ENCODE assay signal across 8 cellular contexts in the genomic region with DNA sequence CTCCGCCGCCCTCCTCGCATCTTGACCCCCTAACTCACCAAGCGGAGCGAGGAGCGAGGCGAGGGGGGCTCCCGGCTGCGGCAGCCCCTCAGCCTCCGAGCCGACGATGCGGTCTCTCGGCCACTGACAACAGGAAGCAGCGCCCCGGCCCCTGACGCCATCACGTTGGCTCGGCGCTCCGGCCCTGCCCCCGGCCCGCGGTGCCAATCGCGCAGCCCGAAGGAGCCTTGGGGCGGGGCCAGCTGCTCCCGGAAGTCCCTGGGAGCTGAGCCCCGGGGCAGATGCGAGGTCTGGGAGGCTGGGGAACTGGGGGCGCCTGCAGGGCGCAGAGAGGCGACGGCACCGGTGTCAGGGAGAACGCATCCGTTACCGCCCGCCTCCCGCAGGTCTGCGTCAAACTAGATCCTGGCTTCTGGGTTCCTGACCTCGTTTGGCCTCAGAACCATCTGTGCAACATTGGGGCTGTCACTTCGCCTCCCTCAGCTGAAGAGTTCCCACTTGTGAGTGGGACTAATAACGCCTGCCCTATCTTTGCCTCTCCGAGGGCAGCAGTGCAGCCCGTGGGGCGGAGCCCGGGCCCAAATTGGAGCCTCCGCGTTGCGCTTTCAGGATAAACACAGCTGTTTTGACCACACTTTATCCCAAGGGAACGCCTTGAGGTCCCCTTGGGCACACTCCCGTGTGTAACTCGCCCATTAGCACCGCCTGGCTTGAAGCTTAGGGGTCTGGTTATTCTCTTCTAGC.
DNase-seq lines count a peak whose midpoint lies in the region; ATAC-seq and TF ChIP-seq lines count a peak whose summit lies in the region.
"Not testable (repeated sequence)": the region's sequence is repeated elsewhere in the genome, so short reads cannot be mapped to it uniquely, and the experiment has no call there.

No MANE protein-coding gene starts in this region.

- ATAC-seq in HG02588 (IDR thresholded peaks at IDR 0.05; ENCODE audit: unreplicated experiment) (peak; percentile 95), heart left ventricle (peak; percentile 92 to 98 (median 98))
- ATAC-seq in activated naive CD8-positive, alpha-beta T cell treated with anti-CD3 and anti-CD28 coated beads, Interleukin-2, amount 50 U/mL, for 24 hours, result peak; percentile 98

- H3K4me3 ChIP-seq in GM12864 (ENCODE audit: low read depth, low read length) (peak overlapping the region; percentile 58), heart left ventricle (peak overlapping the region; percentile 63 to 82 (median 70)), parathyroid adenoma (ENCODE audit: low read depth, low read length) (peak overlapping the region; percentile 64), thymus (ENCODE audit: low read length) (peak overlapping the region; percentile 61)

- H3K36me3 Mint-ChIP-seq in activated naive CD8-positive, alpha-beta T cell treated with anti-CD3 and anti-CD28 coated beads, Interleukin-2, amount 50 U/mL, for 24 hours (ENCODE audit: low read depth), result not testable (repeated sequence)

- not testable (repeated sequence) for H3K9me3 Mint-ChIP-seq in activated naive CD8-positive, alpha-beta T cell treated with anti-CD3 and anti-CD28 coated beads, Interleukin-2, amount 50 U/mL, for 24 hours

- intact Hi-C loops in heart left ventricle (cut with DNase I), result not testable (repeated sequence)

- peaks cover 0 to 20% (median 0%) of the 10 kb centered on the region in 12 donors for H3K4me1 ChIP-seq in heart left ventricle
- not testable (repeated sequence) for H3K4me1 ChIP-seq in parathyroid adenoma; thymus (ENCODE audit: control insufficient read depth, insufficient read depth, low read length)

- H3K9me3 ChIP-seq in heart left ventricle; parathyroid adenoma (ENCODE audit: control insufficient read depth, low read length); thymus (ENCODE audit: control insufficient read depth): not testable (repeated sequence)

- TF ChIP-seq POLR2A in heart left ventricle (IDR thresholded peaks at IDR 0.05), result peak in 1 of 2 donors; percentile 94

- TF ChIP-seq CTCF in GM12864 (IDR thresholded peaks at IDR 0.05; ENCODE audit: low read depth, low read length, missing control alignments); heart left ventricle (IDR thresholded peaks at IDR 0.05); parathyroid adenoma (IDR thresholded peaks at IDR 0.05): not testable (repeated sequence)

- not testable (repeated sequence) for H3K27me3 ChIP-seq in heart left ventricle; parathyroid adenoma (ENCODE audit: control insufficient read depth, insufficient read depth, low read length); thymus (ENCODE audit: control insufficient read depth, insufficient read depth)

- H2AFZ ChIP-seq in parathyroid adenoma, result peak overlapping the region; percentile 91

- H3K27me3 Mint-ChIP-seq in activated naive CD8-positive, alpha-beta T cell treated with anti-CD3 and anti-CD28 coated beads, Interleukin-2, amount 50 U/mL, for 24 hours, result not testable (repeated sequence)

- H3K9ac ChIP-seq in parathyroid adenoma, result peak overlapping the region; percentile 46

- peak overlapping the region; percentile 91 for H3K4me3 Mint-ChIP-seq in activated naive CD8-positive, alpha-beta T cell treated with anti-CD3 and anti-CD28 coated beads, Interleukin-2, amount 50 U/mL, for 24 hours

- peaks cover 16% of the 10 kb centered on the region for H3K4me1 Mint-ChIP-seq in activated naive CD8-positive, alpha-beta T cell treated with anti-CD3 and anti-CD28 coated beads, Interleukin-2, amount 50 U/mL, for 24 hours

- H3K79me2 ChIP-seq in parathyroid adenoma, result not testable (repeated sequence)

- H3K36me3 ChIP-seq in heart left ventricle; parathyroid adenoma (ENCODE audit: control insufficient read depth, insufficient read depth, low read length); thymus (ENCODE audit: control insufficient read depth, insufficient read depth): not testable (repeated sequence)

- peak overlapping the region; percentile 78 for H3K27ac Mint-ChIP-seq in activated naive CD8-positive, alpha-beta T cell treated with anti-CD3 and anti-CD28 coated beads, Interleukin-2, amount 50 U/mL, for 24 hours

- peak overlapping the region; percentile 75 for H3K4me2 ChIP-seq in parathyroid adenoma (ENCODE audit: low read length)

- 0 to 1% (median 0%) methylated on average over 24 to 52 of the region's 56 CpGs for WGBS in heart left ventricle, 4 donors
- under 1% methylated on average over 54 of the region's 56 CpGs for WGBS in thymus

- DNase-seq in GM12864 (ENCODE audit: low read depth) (peak; percentile 25), NAMALWA (ENCODE audit: low spot score) (peak; percentile 89), T follicular helper cell (ENCODE audit: low read depth) (peak; percentile 75), heart left ventricle (peak; percentile 89 to 95 (median 92))
- DNase-seq in activated naive CD8-positive, alpha-beta T cell treated with anti-CD3 and anti-CD28 coated beads, Interleukin-2, amount 50 U/mL, for 24 hours, result peak; percentile 89

- H3K27ac ChIP-seq in heart left ventricle (peak overlapping the region; percentile 28 to 92 (median 83)), parathyroid adenoma (peak overlapping the region; percentile 60), thymus (ENCODE audit: low read depth) (peak overlapping the region; percentile 89)

Comparison
In these comparisons a context has a peak if more than half of its experiments do, and no peak if none do; other contexts are left out.
1. Peak in every context shown above with its lines: DNase-seq, ATAC-seq, H3K4me3 ChIP-seq and H3K27ac ChIP-seq.
2. DNase-seq: peak in every context shown above with its lines; median percentile 92 in heart left ventricle; 89 in NAMALWA; 89 in activated naive CD8-positive, alpha-beta T cell treated with anti-CD3 and anti-CD28 coated beads, Interleukin-2, amount 50 U/mL, for 24 hours; 75 in T follicular helper cell; 25 in GM12864.